8 cellular contexts compared by ENCODE assay signal in the genomic region with DNA sequence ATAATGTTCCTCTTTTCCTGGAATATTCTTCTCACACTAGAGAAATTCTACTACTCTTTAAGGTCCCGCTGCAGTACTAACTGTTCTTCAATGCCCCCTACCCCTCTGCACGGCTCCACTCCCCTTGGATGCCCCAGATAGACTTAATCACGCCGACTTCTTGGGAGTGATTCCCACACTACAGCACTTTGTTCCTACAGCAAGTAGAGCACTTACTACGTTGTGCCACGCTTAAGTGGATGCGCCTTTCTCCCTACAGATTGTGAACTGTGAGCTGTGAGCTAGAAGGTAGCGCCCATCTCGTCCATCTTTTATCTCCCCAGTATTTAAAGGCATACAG. TPM values are rescaled to one million over a fixed set of nuclear protein-coding genes. Genes with fewer than 3 reads are reported as not detected.
A peak's percentile ranks its signal among the peaks of the same experiment; 100 is the strongest.
DNase-seq lines count a peak whose midpoint lies in the region; ATAC-seq and TF ChIP-seq lines count a peak whose summit lies in the region.

No MANE protein-coding gene starts in this region.

- TF ChIP-seq POLR2A in breast epithelium (IDR thresholded peaks at IDR 0.05): no peak

- H3K4me3 ChIP-seq in HUES64 (ENCODE audit: low read length) (peak overlapping the region; percentile 91), breast epithelium (peak overlapping the region; percentile 79 to 90 (median 79)), mucosa of stomach (ENCODE audit: low read length) (peak overlapping the region; percentile 86)

- intact Hi-C loops in breast epithelium (cut with DNase I; ENCODE audit: low total_unique reads): no loop called here

- H3K27ac ChIP-seq in HUES64 (ENCODE audit: low read depth, low read length) (no peak overlapping the region), breast epithelium (peak overlapping the region; percentile 89 to 96)

- H3K27me3 ChIP-seq in HUES64 (ENCODE audit: insufficient read depth, low read length) (peaks cover 86% of the 10 kb centered on the region), breast epithelium (no peaks in the 10 kb centered on the region), mucosa of stomach (ENCODE audit: control insufficient read depth, insufficient read depth, low read length) (no peaks in the 10 kb centered on the region)

- peaks cover 22% of the 10 kb centered on the region for H3K4me1 ChIP-seq in HUES64 (ENCODE audit: insufficient read depth, low read length)
- peaks cover 10 to 29% of the 10 kb centered on the region in 2 donors for H3K4me1 ChIP-seq in breast epithelium
- H3K4me1 ChIP-seq in mucosa of stomach (ENCODE audit: control insufficient read depth, insufficient read depth, low read length): peaks cover 24% of the 10 kb centered on the region

- H3K9me3 ChIP-seq in HUES64 (ENCODE audit: insufficient read depth, low read depth, low read length) (peaks cover 26% of the 10 kb centered on the region), breast epithelium (peaks cover 22 to 25% of the 10 kb centered on the region in 2 donors), mucosa of stomach (ENCODE audit: control insufficient read depth, low read length) (peaks cover 7% of the 10 kb centered on the region)

- peaks cover 13% of the 10 kb centered on the region for H3K36me3 ChIP-seq in HUES64 (ENCODE audit: insufficient read depth, low read length)
- H3K36me3 ChIP-seq in breast epithelium: peaks cover 6% of the 10 kb centered on the region
- peaks cover 11% of the 10 kb centered on the region for H3K36me3 ChIP-seq in mucosa of stomach (ENCODE audit: control insufficient read depth, insufficient read depth, low read length)

- ATAC-seq in GM18858 (IDR thresholded peaks at IDR 0.05; ENCODE audit: unreplicated experiment): no peak
- no peak for ATAC-seq in GM18909 (IDR thresholded peaks at IDR 0.05; ENCODE audit: poor library complexity, unreplicated experiment)

- H3K9ac ChIP-seq in HUES64 (ENCODE audit: low read depth, low read length): no peak overlapping the region
- peak overlapping the region; percentile 98 for H3K9ac ChIP-seq in mucosa of stomach (ENCODE audit: low read length)

- in situ Hi-C loops in ACHN (cut with HindIII; ENCODE audit: low pct_ligation_motif_present, low pct_unique_long_range_greater_than_20kb, low sequenced_read_pairs): no loop called here

- no peak for TF ChIP-seq CTCF in breast epithelium (IDR thresholded peaks at IDR 0.05)

- 74% methylated on average over 9 of the region's 9 CpGs for WGBS in HUES64

- DNase-seq in ACHN: peak; percentile 6
- DNase-seq in breast epithelium (ENCODE audit: low spot score in 2 of 2): no peak
- DNase-seq in NCI-H1105 treated with DMSO at 0.1 percent for 48 hours (lab: John Stamatoyannopoulos, UW): no peak
- no peak for DNase-seq in superior temporal gyrus (ENCODE audit: extremely low spot score)

RNA-seq across cellular contexts. Expression of a gene that starts 2.2 kb away (rescaled TPM):
- 1.9 TPM for polyA plus RNA-seq in HUES64 (2013, experiment 1 of 2)
- polyA plus RNA-seq in HUES64 (2013, experiment 2 of 2): 3.0 TPM
- 10 to 100 TPM; 19.5 to 36.6 (median 23.9) TPM for total RNA-seq in breast epithelium

RNA-seq across cellular contexts. Expression of a gene that starts 23.3 kb away (rescaled TPM):
- polyA plus RNA-seq in HUES64 (2013, experiment 1 of 2): 182 TPM
- 192 TPM for polyA plus RNA-seq in HUES64 (2013, experiment 2 of 2)
- 100 to 1,000 TPM in 2 of 3 donors, 10 to 100 TPM in 1; 56.6 to 114 (median 109) TPM for total RNA-seq in breast epithelium

RNA-seq across cellular contexts. Expression of a gene that starts 57.1 kb away (rescaled TPM):
- 0.25 TPM for polyA plus RNA-seq in HUES64 (2013, experiment 1 of 2)
- polyA plus RNA-seq in HUES64 (2013, experiment 2 of 2): 1.0 TPM
- 10 to 100 TPM in 2 of 3 donors, 1 to 10 TPM in 1; 8.5 to 38.0 (median 31.2) TPM for total RNA-seq in breast epithelium
